Comparison of ENCODE assay signal across 8 cellular contexts in the genomic region with DNA sequence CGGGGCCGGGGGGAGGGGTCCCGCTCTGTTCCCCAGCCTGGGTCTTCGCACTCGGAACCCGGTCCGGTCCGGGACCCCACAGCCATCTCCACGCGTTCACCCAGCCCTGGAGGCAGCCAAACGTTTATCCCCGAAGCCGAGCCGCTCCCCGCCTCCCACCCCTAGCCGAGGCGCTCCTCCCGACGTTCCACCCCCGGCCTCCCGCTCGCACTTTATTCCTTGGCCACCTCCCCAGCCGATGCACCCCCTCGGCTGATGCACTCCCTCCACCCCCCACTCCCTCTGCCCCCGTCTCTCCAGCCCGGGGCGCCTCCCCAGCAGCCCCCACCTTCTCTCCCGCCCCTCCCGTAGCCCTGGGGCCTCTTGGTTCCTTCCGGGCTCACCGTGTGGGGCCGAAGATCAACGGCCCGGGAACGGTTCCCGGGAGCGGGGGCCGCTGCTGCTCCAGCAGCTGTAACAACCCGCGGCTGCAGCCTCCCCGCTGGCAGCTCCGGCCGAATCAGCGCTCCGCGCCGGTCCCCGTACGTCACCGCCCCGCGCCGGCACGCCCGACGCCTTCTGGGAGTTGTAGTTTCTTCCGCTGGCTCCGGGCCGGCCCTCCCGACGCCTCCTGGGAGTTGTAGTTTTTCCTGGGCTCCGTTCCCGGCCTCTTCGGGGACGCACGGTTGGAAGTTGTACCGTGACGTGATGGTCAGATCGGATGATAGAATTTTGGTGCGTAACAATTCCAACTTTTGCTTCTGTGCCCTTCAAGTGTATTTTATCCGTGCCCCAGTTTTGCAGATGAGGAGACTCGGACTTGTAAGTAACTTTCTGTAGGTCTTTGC. TPM values are rescaled to one million over a fixed set of nuclear protein-coding genes. Genes with fewer than 3 reads are reported as not detected.
A peak's percentile ranks its signal among the peaks of the same experiment; 100 is the strongest.
DNase-seq lines count a peak whose midpoint lies in the region; ATAC-seq and TF ChIP-seq lines count a peak whose summit lies in the region.

A gene with protein sequence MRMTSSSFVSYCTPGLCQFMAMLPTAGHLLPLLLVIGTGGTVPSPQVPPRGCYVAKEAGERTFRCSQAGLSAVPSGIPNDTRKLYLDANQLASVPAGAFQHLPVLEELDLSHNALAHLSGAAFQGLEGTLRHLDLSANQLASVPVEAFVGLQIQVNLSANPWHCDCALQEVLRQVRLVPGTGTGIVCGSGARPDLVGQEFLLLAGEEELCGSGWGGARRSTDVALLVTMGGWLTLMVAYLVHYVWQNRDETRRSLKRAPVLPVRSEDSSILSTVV (plus strand): TSS at position 632 of the 827 bp plus-strand sequence. CDS start 13,792 bp downstream, outside the sequence.
A gene with protein sequence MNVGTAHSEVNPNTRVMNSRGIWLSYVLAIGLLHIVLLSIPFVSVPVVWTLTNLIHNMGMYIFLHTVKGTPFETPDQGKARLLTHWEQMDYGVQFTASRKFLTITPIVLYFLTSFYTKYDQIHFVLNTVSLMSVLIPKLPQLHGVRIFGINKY (minus strand): TSS at position 501 of the 827 bp plus-strand sequence. CDS start 3,398 bp downstream, outside the sequence.

- peak; percentile 41 for DNase-seq in AG04449 (ENCODE audit: low read depth, low spot score)
- DNase-seq in NCI-H345 (lab: John Stamatoyannopoulos, UW) = peak; percentile 93
- peak; percentile 79 to 84 (median 83) for DNase-seq in activated CD4-positive, CD25-positive, alpha-beta regulatory T cell (lab: John Stamatoyannopoulos, UW)
- peak; percentile 88 for DNase-seq in central memory CD4-positive, alpha-beta T cell
- peak; percentile 94 for DNase-seq in inferior parietal cortex (ENCODE audit: extremely low spot score)
- peak; percentile 97 for DNase-seq in spleen

- 1 to 2% (median 1%) methylated on average over 61 to 72 of the region's 72 CpGs for WGBS in spleen, 5 donors

- peaks cover under 1 to 22% (median 18%) of the 10 kb centered on the region in 6 donors for H3K36me3 ChIP-seq in spleen

- CTCF ChIA-PET in AG04449 (lab: Yijun Ruan, JAX) = interaction anchor here (0.6 to 1.9 kb wide), 6 partner anchors 12 to 53 kb away, joined by 3 to 11 read pairs (median 4); a partner anchor contains a TSS

- TF ChIP-seq CTCF in AG04449 (IDR thresholded peaks at IDR 0.05; ENCODE audit: insufficient read depth, low read length, missing control alignments) (no peak), spleen (IDR thresholded peaks at IDR 0.05 in 8 of 11, conservative IDR thresholded peaks at IDR 0.05 in 3 of 11) (peak in 1 of 11 experiments; percentile 3)

- H3K9me3 ChIP-seq in spleen = no peaks in the 10 kb centered on the region

- no peaks in the 10 kb centered on the region for H3K27me3 ChIP-seq in spleen (replicated peaks in 1 of 7)

- ATAC-seq in GM18909 (IDR thresholded peaks at IDR 0.05; ENCODE audit: poor library complexity, unreplicated experiment) = peak; percentile 81
- ATAC-seq in HG03175 (IDR thresholded peaks at IDR 0.05; ENCODE audit: unreplicated experiment) = peak; percentile 85

- intact Hi-C loops in spleen (cut with DNase I; ENCODE audit: low total_unique reads) = no loop called here

- peak in 2 of 3 donors; percentile 43 to 96 for TF ChIP-seq POLR2A in spleen (IDR thresholded peaks at IDR 0.05)

- POLR2A ChIA-PET in AG04449 (lab: Yijun Ruan, JAX) = interaction anchor here (0.6 kb wide), 1 partner anchor 52 kb away, joined by 4 read pairs; no protein-coding TSS in a partner anchor

- H3K4me3 ChIP-seq in AG04449 (ENCODE audit: low read depth, low read length) (peak within 1 kb of the TSS; percentile 82), spleen (peak within 1 kb of the TSS; percentile 66 to 97 (median 86))

- peaks cover 32 to 75% (median 65%) of the 10 kb centered on the region in 6 donors for H3K4me1 ChIP-seq in spleen

- H3K27ac ChIP-seq in spleen = peak within 1 kb of the TSS; percentile 81 to 93 (median 86)

RNA-seq across cellular contexts. Expression of the first gene that starts in this region (rescaled TPM):
- total RNA-seq in spleen = not detected
- under 1 TPM in 1 of 3 donors, not detected in 2; 0.08 TPM for polyA plus RNA-seq in spleen

RNA-seq across cellular contexts. Expression of the second gene that starts in this region (rescaled TPM):
- 10 to 100 TPM; 48.0 to 77.6 (median 58.2) TPM for total RNA-seq in spleen
- polyA plus RNA-seq in spleen = 10 to 100 TPM; 34.7 to 44.0 (median 40.5) TPM

Comparison
In these comparisons a context has a peak if more than half of its experiments do, and no peak if none do; other contexts are left out.
1. Peak in every context shown above with its lines: DNase-seq, ATAC-seq, H3K4me3 ChIP-seq and H3K27ac ChIP-seq.
2. DNase-seq: peak in every context shown above with its lines; median percentile 97 in spleen; 94 in inferior parietal cortex; 93 in NCI-H345; 88 in central memory CD4-positive, alpha-beta T cell; 83 in activated CD4-positive, CD25-positive, alpha-beta regulatory T cell; 41 in AG04449.